ENCODE assay signal across 1 cellular context in genomic region chr1:150561830-150562367, GRCh38.
TF ChIP-seq lines count a peak whose summit lies in the region.

No MANE protein-coding gene starts in this region.

TF ChIP-seq in HepG2, 621 proteins besides CTCF, POLR2A, EP300 and RAD21 (continued from another document and continues in another):
- TF ChIP-seq, protein P1, sequence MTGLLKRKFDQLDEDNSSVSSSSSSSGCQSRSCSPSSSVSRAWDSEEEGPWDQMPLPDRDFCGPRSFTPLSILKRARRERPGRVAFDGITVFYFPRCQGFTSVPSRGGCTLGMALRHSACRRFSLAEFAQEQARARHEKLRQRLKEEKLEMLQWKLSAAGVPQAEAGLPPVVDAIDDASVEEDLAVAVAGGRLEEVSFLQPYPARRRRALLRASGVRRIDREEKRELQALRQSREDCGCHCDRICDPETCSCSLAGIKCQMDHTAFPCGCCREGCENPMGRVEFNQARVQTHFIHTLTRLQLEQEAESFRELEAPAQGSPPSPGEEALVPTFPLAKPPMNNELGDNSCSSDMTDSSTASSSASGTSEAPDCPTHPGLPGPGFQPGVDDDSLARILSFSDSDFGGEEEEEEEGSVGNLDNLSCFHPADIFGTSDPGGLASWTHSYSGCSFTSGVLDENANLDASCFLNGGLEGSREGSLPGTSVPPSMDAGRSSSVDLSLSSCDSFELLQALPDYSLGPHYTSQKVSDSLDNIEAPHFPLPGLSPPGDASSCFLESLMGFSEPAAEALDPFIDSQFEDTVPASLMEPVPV (CRISPR knock-in tag; IDR thresholded peaks at IDR 0.05), result peak; percentile 53; the same call in 1 of the 2 replicates
- TF ChIP-seq HOXA3 (CRISPR knock-in tag; IDR thresholded peaks at IDR 0.05) (peak; percentile 27; the same call in 1 of the 2 replicates), NFYB (CRISPR knock-in tag; IDR thresholded peaks at IDR 0.05) (peak; percentile 78), KDM2A (CRISPR knock-in tag; IDR thresholded peaks at IDR 0.05; ENCODE audit: borderline replicate concordance, low read depth) (peak; percentile 84), ZNF451 (CRISPR knock-in tag; IDR thresholded peaks at IDR 0.05) (no peak), ZNF354B (CRISPR knock-in tag; IDR thresholded peaks at IDR 0.05) (no peak), ZFP82 (CRISPR knock-in tag; IDR thresholded peaks at IDR 0.05; ENCODE audit: borderline replicate concordance) (no peak), MEIS1 (CRISPR knock-in tag; IDR thresholded peaks at IDR 0.05; ENCODE audit: borderline replicate concordance) (no peak), ZNF597 (CRISPR knock-in tag; IDR thresholded peaks at IDR 0.05) (no peak), CENPT (CRISPR knock-in tag; IDR thresholded peaks at IDR 0.05; ENCODE audit: low read depth) (no peak), BHLHE40 (IDR thresholded peaks at IDR 0.05; ENCODE audit: low read length) (peak; percentile 48; the same call in 1 of the 2 replicates), PAX8 (CRISPR knock-in tag; IDR thresholded peaks at IDR 0.05; ENCODE audit: borderline replicate concordance) (peak; percentile 55; the same call in 1 of the 2 replicates), ZSCAN9 (CRISPR knock-in tag; IDR thresholded peaks at IDR 0.05; ENCODE audit: borderline replicate concordance) (peak; percentile 49; the same call in 1 of the 2 replicates), NONO (IDR thresholded peaks at IDR 0.05) (no peak), NONO (CRISPR knock-in tag; conservative IDR thresholded peaks at IDR 0.05) (0 out of 2 replicates have a peak, but pooled peaks have one; percentile 9), SAP130 (CRISPR knock-in tag; IDR thresholded peaks at IDR 0.05; ENCODE audit: low read depth) (peak; percentile 93), CCAR2 (optimal IDR thresholded peaks at IDR 0.05; ENCODE audit: low read depth, low read length) (no peak), NR2C2 (CRISPR knock-in tag; IDR thresholded peaks at IDR 0.05; ENCODE audit: borderline replicate concordance) (no peak), NR2F6 (IDR thresholded peaks at IDR 0.05) (peak; percentile 42; the same call in 1 of the 2 replicates), NR2F6 (CRISPR knock-in tag; IDR thresholded peaks at IDR 0.05) (peak; percentile 71; the same call in 1 of the 2 replicates), ARID2 (CRISPR knock-in tag; IDR thresholded peaks at IDR 0.05; ENCODE audit: borderline replicate concordance) (peak; percentile 86; the same call in 1 of the 2 replicates), ZNF563 (CRISPR knock-in tag; IDR thresholded peaks at IDR 0.05) (no peak), MED8 (CRISPR knock-in tag; IDR thresholded peaks at IDR 0.05; ENCODE audit: insufficient replicate concordance) (no peak), PITX1 (CRISPR knock-in tag; IDR thresholded peaks at IDR 0.05) (no peak), ZBTB33 (CRISPR knock-in tag; IDR thresholded peaks at IDR 0.05) (0 out of 2 replicates have a peak, but pooled peaks have one; percentile 23), ZNF570 (CRISPR knock-in tag; IDR thresholded peaks at IDR 0.05; ENCODE audit: borderline replicate concordance) (no peak), NBN (conservative IDR thresholded peaks at IDR 0.05) (no peak), ZNF546 (CRISPR knock-in tag; conservative IDR thresholded peaks at IDR 0.05) (no peak), SRSF4 (IDR thresholded peaks at IDR 0.05; ENCODE audit: low read depth, low read length, poor library complexity, severe bottlenecking) (no peak), ZNF276 (CRISPR knock-in tag; IDR thresholded peaks at IDR 0.05; ENCODE audit: low read depth) (no peak), ZIK1 (CRISPR knock-in tag; IDR thresholded peaks at IDR 0.05; ENCODE audit: borderline replicate concordance, low read depth) (peak; percentile 32; the same call in 1 of the 2 replicates), ZNF33A (CRISPR knock-in tag; IDR thresholded peaks at IDR 0.05; ENCODE audit: borderline replicate concordance) (0 out of 2 replicates have a peak, but pooled peaks have one; percentile 12), ZNF580 (CRISPR knock-in tag; IDR thresholded peaks at IDR 0.05; ENCODE audit: borderline replicate concordance, low read depth) (peak; percentile 77; the same call in 1 of the 2 replicates), RBFOX2 (IDR thresholded peaks at IDR 0.05; ENCODE audit: low read depth, low read length) (peak; percentile 61; the same call in 1 of the 2 replicates), NFIB (CRISPR knock-in tag; IDR thresholded peaks at IDR 0.05; ENCODE audit: borderline replicate concordance) (no peak), ZNF343 (CRISPR knock-in tag; IDR thresholded peaks at IDR 0.05) (no peak), IKZF4 (CRISPR knock-in tag; IDR thresholded peaks at IDR 0.05; ENCODE audit: borderline replicate concordance, low read depth, not compliant biosample characterization) (no peak), ZNF558 (CRISPR knock-in tag; IDR thresholded peaks at IDR 0.05; ENCODE audit: borderline replicate concordance) (no peak), NFE2L2 (IDR thresholded peaks at IDR 0.05; ENCODE audit: low read length) (no peak), HMGA1 (CRISPR knock-in tag; conservative IDR thresholded peaks at IDR 0.05) (no peak), ZMYM3 (CRISPR knock-in tag; IDR thresholded peaks at IDR 0.05) (no peak; the same call in 1 of the 2 replicates), ZNF326 (CRISPR knock-in tag; IDR thresholded peaks at IDR 0.05; ENCODE audit: borderline replicate concordance) (no peak), ZBTB7B (CRISPR knock-in tag; IDR thresholded peaks at IDR 0.05) (peak; percentile 42), MATR3 (CRISPR knock-in tag; IDR thresholded peaks at IDR 0.05) (no peak), ZNF678 (CRISPR knock-in tag; IDR thresholded peaks at IDR 0.05) (no peak), HDAC1 (CRISPR knock-in tag; IDR thresholded peaks at IDR 0.05) (peak; percentile 43; the same call in 1 of the 2 replicates), RORA (CRISPR knock-in tag; IDR thresholded peaks at IDR 0.05) (no peak), BATF2 (CRISPR knock-in tag; IDR thresholded peaks at IDR 0.05) (no peak), ZNF432 (CRISPR knock-in tag; IDR thresholded peaks at IDR 0.05; ENCODE audit: borderline replicate concordance) (no peak), ZC3H13 (CRISPR knock-in tag; IDR thresholded peaks at IDR 0.05) (peak; percentile 10; the same call in 1 of the 2 replicates), KDM5A (IDR thresholded peaks at IDR 0.05; ENCODE audit: borderline replicate concordance, low read length) (no peak), NCOA5 (CRISPR knock-in tag; IDR thresholded peaks at IDR 0.05) (no peak), HMG20B (CRISPR knock-in tag; conservative IDR thresholded peaks at IDR 0.05) (no peak), TOPORS (CRISPR knock-in tag; IDR thresholded peaks at IDR 0.05) (no peak), HOMEZ (CRISPR knock-in tag; IDR thresholded peaks at IDR 0.05; ENCODE audit: low read depth) (peak; percentile 69; the same call in 1 of the 2 replicates), FIP1L1 (IDR thresholded peaks at IDR 0.05; ENCODE audit: borderline replicate concordance, insufficient read depth, low read depth, low read length) (peak; percentile 85; the same call in 1 of the 2 replicates)
- TF ChIP-seq, protein P2, sequence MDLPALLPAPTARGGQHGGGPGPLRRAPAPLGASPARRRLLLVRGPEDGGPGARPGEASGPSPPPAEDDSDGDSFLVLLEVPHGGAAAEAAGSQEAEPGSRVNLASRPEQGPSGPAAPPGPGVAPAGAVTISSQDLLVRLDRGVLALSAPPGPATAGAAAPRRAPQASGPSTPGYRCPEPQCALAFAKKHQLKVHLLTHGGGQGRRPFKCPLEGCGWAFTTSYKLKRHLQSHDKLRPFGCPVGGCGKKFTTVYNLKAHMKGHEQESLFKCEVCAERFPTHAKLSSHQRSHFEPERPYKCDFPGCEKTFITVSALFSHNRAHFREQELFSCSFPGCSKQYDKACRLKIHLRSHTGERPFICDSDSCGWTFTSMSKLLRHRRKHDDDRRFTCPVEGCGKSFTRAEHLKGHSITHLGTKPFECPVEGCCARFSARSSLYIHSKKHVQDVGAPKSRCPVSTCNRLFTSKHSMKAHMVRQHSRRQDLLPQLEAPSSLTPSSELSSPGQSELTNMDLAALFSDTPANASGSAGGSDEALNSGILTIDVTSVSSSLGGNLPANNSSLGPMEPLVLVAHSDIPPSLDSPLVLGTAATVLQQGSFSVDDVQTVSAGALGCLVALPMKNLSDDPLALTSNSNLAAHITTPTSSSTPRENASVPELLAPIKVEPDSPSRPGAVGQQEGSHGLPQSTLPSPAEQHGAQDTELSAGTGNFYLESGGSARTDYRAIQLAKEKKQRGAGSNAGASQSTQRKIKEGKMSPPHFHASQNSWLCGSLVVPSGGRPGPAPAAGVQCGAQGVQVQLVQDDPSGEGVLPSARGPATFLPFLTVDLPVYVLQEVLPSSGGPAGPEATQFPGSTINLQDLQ (CRISPR knock-in tag; IDR thresholded peaks at IDR 0.05), result no peak
- TF ChIP-seq, protein P3, sequence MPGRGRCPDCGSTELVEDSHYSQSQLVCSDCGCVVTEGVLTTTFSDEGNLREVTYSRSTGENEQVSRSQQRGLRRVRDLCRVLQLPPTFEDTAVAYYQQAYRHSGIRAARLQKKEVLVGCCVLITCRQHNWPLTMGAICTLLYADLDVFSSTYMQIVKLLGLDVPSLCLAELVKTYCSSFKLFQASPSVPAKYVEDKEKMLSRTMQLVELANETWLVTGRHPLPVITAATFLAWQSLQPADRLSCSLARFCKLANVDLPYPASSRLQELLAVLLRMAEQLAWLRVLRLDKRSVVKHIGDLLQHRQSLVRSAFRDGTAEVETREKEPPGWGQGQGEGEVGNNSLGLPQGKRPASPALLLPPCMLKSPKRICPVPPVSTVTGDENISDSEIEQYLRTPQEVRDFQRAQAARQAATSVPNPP (CRISPR knock-in tag; IDR thresholded peaks at IDR 0.05), result no peak
- TF ChIP-seq, protein P4, sequence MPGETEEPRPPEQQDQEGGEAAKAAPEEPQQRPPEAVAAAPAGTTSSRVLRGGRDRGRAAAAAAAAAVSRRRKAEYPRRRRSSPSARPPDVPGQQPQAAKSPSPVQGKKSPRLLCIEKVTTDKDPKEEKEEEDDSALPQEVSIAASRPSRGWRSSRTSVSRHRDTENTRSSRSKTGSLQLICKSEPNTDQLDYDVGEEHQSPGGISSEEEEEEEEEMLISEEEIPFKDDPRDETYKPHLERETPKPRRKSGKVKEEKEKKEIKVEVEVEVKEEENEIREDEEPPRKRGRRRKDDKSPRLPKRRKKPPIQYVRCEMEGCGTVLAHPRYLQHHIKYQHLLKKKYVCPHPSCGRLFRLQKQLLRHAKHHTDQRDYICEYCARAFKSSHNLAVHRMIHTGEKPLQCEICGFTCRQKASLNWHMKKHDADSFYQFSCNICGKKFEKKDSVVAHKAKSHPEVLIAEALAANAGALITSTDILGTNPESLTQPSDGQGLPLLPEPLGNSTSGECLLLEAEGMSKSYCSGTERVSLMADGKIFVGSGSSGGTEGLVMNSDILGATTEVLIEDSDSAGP (CRISPR knock-in tag; IDR thresholded peaks at IDR 0.05; ENCODE audit: borderline replicate concordance), result peak; percentile 42; the same call in 1 of the 2 replicates
